8 cellular contexts compared by ENCODE assay signal in genomic region chr14:96741151-96741977, GRCh38. TPM values are rescaled to one million over a fixed set of nuclear protein-coding genes. Genes with fewer than 3 reads are reported as not detected.
DNase-seq lines count a peak whose midpoint lies in the region; ATAC-seq and TF ChIP-seq lines count a peak whose summit lies in the region.

No MANE protein-coding gene starts in this region.

- H3K4me1 ChIP-seq in left ventricle myocardium inferior = peaks cover 8% of the 10 kb centered on the region
- no peaks in the 10 kb centered on the region for H3K4me1 ChIP-seq in uterus

- intact Hi-C loops in left ventricle myocardium inferior (cut with micrococcal nuclease) (no loop called here), uterus (cut with DNase I; ENCODE audit: low total_unique reads) (no loop called here)

- H3K4me3 ChIP-seq in AG09309 (ENCODE audit: control insufficient read depth, low read depth, low read length) (peak overlapping the region; percentile 59), left ventricle myocardium inferior (peak overlapping the region; percentile 59), uterus (no peak overlapping the region)

- TF ChIP-seq CTCF in AG09309 (IDR thresholded peaks at IDR 0.05; ENCODE audit: control insufficient read depth, insufficient read depth, low read depth, low read length, missing control alignments) (peak; percentile 78), left ventricle myocardium inferior (IDR thresholded peaks at IDR 0.05; ENCODE audit: borderline replicate concordance) (peak; percentile 94), uterus (IDR thresholded peaks at IDR 0.05) (peak; percentile 63 to 78 (median 74))

- H3K27me3 ChIP-seq in left ventricle myocardium inferior (ENCODE audit: low read depth) (peaks cover 100% of the 10 kb centered on the region), uterus (peaks cover 0 to 25% of the 10 kb centered on the region in 2 donors)

- H3K36me3 ChIP-seq in left ventricle myocardium inferior = no peaks in the 10 kb centered on the region
- no peaks in the 10 kb centered on the region for H3K36me3 ChIP-seq in uterus

- ATAC-seq in GM18909 (IDR thresholded peaks at IDR 0.05; ENCODE audit: poor library complexity, unreplicated experiment) = peak; percentile 83

- no peak for TF ChIP-seq POLR2A in uterus (IDR thresholded peaks at IDR 0.05)

- no peaks in the 10 kb centered on the region for H3K9me3 ChIP-seq in left ventricle myocardium inferior (replicated peaks)
- H3K9me3 ChIP-seq in uterus = no peaks in the 10 kb centered on the region

- no peak for DNase-seq in AG09309 (ENCODE audit: low read depth)
- peak; percentile 37 for DNase-seq in HT1080 (ENCODE audit: low read depth)
- DNase-seq in T follicular helper cell (ENCODE audit: low read depth) = peak; percentile 54
- DNase-seq in activated naive CD8-positive, alpha-beta T cell treated with anti-CD3 and anti-CD28 coated beads, Interleukin-2, amount 50 U/mL, for 16 hours (ENCODE audit: low read depth, low spot score) = peak; percentile 44
- DNase-seq in left ventricle myocardium inferior = peak; percentile 51
- peak; percentile 49 for DNase-seq in putamen (ENCODE audit: low spot score)
- peak in 1 of 2 donors; percentile 42 for DNase-seq in uterus

- H3K27ac ChIP-seq in left ventricle myocardium inferior (replicated peaks) = no peak overlapping the region
- H3K27ac ChIP-seq in uterus = no peak overlapping the region

RNA-seq across cellular contexts. Expression of gene VRK1, which starts 55.8 kb away (rescaled TPM):
- 45.3 and 47.0 TPM in 2 replicates for total RNA-seq in HT1080 (2014; rRNA removed; shearing (Covaris generic))
- 37.8 and 46.8 TPM in 2 replicates for polyA plus RNA-seq in HT1080 (2015; cell fraction: cytosol; rRNA removed)
- polyA plus RNA-seq in HT1080 (2015; cell fraction: nucleus; rRNA removed) = 56.0 and 76.2 TPM in 2 replicates
- 6.5 TPM for total RNA-seq in left ventricle myocardium inferior
- 10 to 100 TPM; 21.0 to 54.5 (median 37.1) TPM for total RNA-seq in uterus

Comparison
In these comparisons a context has a peak if more than half of its experiments do, and no peak if none do; other contexts are left out.
1. H3K4me3 ChIP-seq: peak in AG09309 (single experiment) and left ventricle myocardium inferior (single experiment); none in uterus (0 of 2).
2. Peak in every context shown above with its lines, with median percentiles within 50 percentile points of each other: CTCF ChIP-seq.